ENCODE assay signal across 30 cellular contexts in genomic region chr2:204380141-204380881, GRCh38.
"Had no signal": no experiment of that assay in that cellular context is flagged by ENCODE, and none has a peak within 500 bp of the region (broad histone marks: within the 10 kb centered on the region; RNA-seq: fewer than 3 reads in every experiment).

No MANE protein-coding gene starts in this region.

- H3K4me3 ChIP-seq: coronary artery, esophagus muscularis mucosa, gastrocnemius medialis, heart left ventricle had no signal

- H3K27me3 ChIP-seq: brain microvascular endothelial cell, esophagus muscularis mucosa, foreskin keratinocyte, gastrocnemius medialis, heart left ventricle had no signal

- H3K27ac ChIP-seq: brain microvascular endothelial cell, coronary artery, esophagus muscularis mucosa, foreskin keratinocyte, gastrocnemius medialis, heart left ventricle had no signal

- ATAC-seq: activated CD8-positive, alpha-beta T cell treated with anti-CD3 and anti-CD28 coated beads for 36 hours; activated T-cell treated with anti-CD3 and anti-CD28 coated beads, Interleukin-2, amount 50 U/mL, for 4 hours; activated T-helper 17 cell treated with anti-CD3 and anti-CD28 coated beads, Interleukin-2, amount 50 U/mL, for 72 hours; effector memory CD8-positive, alpha-beta T cell; foreskin keratinocyte; gastrocnemius medialis; heart left ventricle had no signal

- H3K9me3 Mint-ChIP-seq: activated CD4-positive, alpha-beta T cell treated with anti-CD3 and anti-CD28 coated beads, Interleukin-2, amount 10 ng/mL, durations not matched to agents 7 days and 5 days; activated CD8-positive, alpha-beta T cell treated with anti-CD3 and anti-CD28 coated beads for 36 hours; activated T-cell treated with anti-CD3 and anti-CD28 coated beads, Interleukin-2, amount 50 U/mL, for 4 hours had no signal

- H3K36me3 Mint-ChIP-seq: activated naive CD8-positive, alpha-beta T cell had no signal

- H3K4me3 Mint-ChIP-seq: activated CD4-positive, alpha-beta T cell treated with anti-CD3 and anti-CD28 coated beads, Interleukin-2, amount 10 ng/mL, durations not matched to agents 7 days and 5 days; activated CD8-positive, alpha-beta T cell treated with anti-CD3 and anti-CD28 coated beads for 36 hours; activated naive CD8-positive, alpha-beta T cell; activated T-cell treated with anti-CD3 and anti-CD28 coated beads, Interleukin-2, amount 50 U/mL, for 4 hours; activated T-helper 17 cell treated with anti-CD3 and anti-CD28 coated beads, Interleukin-2, amount 50 U/mL, for 72 hours; central memory CD8-positive, alpha-beta T cell; dendritic cell treated with granulocyte-macrophage colony-stimulating factor and Interleukin-4, amounts not matched to agents 40 ng/mL and 50 ng/mL, for 4 days; effector memory CD8-positive, alpha-beta T cell had no signal

- DNase-seq: activated CD4-positive, alpha-beta T cell treated with anti-CD3 and anti-CD28 coated beads for 1 hour; activated CD4-positive, alpha-beta T cell treated with anti-CD3 and anti-CD28 coated beads for 4 hours; activated CD4-positive, alpha-beta T cell treated with anti-CD3 and anti-CD28 coated beads, Interleukin-2, amount 10 ng/mL, durations not matched to agents 7 days and 5 days; activated CD4-positive, alpha-beta T cell treated with anti-CD3 and anti-CD28 coated beads, Interleukin-2, amount 50 U/mL, for 48 hours; activated CD8-positive, alpha-beta memory T cell treated with anti-CD3 and anti-CD28 coated beads for 24 hours; activated CD8-positive, alpha-beta T cell treated with anti-CD3 and anti-CD28 coated beads for 36 hours; activated effector memory CD4-positive, alpha-beta T cell treated with Interleukin-2 at 50 U/mL for 16 hours; activated gamma-delta T cell treated with Interleukin-2 at 50 U/mL for 16 hours; activated naive CD4-positive, alpha-beta T cell treated with anti-CD3 and anti-CD28 coated beads, Interleukin-2, amount 50 U/mL, for 16 hours; activated naive CD4-positive, alpha-beta T cell treated with Interleukin-2 at 50 U/mL for 16 hours; activated T-cell treated with anti-CD3 and anti-CD28 coated beads, Interleukin-2, amount 50 U/mL, for 4 hours; amniotic stem cell; anterior cingulate cortex; brain microvascular endothelial cell; effector CD4-positive, alpha-beta T cell; effector memory CD8-positive, alpha-beta T cell; erythroblast; foreskin keratinocyte; gastrocnemius medialis; glutamatergic neuron; heart left ventricle; T-helper 2 cell had no signal

- H3K36me3 ChIP-seq: brain microvascular endothelial cell, esophagus muscularis mucosa, gastrocnemius medialis, heart left ventricle had no signal

- H3K9me3 ChIP-seq: esophagus muscularis mucosa, gastrocnemius medialis had no signal

- H3K27ac Mint-ChIP-seq: activated CD4-positive, alpha-beta T cell treated with anti-CD3 and anti-CD28 coated beads, Interleukin-2, amount 10 ng/mL, durations not matched to agents 7 days and 5 days; activated CD8-positive, alpha-beta T cell treated with anti-CD3 and anti-CD28 coated beads for 36 hours; activated naive CD8-positive, alpha-beta T cell; activated T-helper 17 cell treated with anti-CD3 and anti-CD28 coated beads, Interleukin-2, amount 50 U/mL, for 72 hours; dendritic cell treated with granulocyte-macrophage colony-stimulating factor and Interleukin-4, amounts not matched to agents 40 ng/mL and 50 ng/mL, for 4 days; effector memory CD8-positive, alpha-beta T cell had no signal

- H3K27me3 Mint-ChIP-seq: dendritic cell treated with granulocyte-macrophage colony-stimulating factor and Interleukin-4, amounts not matched to agents 40 ng/mL and 50 ng/mL, for 4 days; effector memory CD8-positive, alpha-beta T cell had no signal

- H3K4me1 ChIP-seq: esophagus muscularis mucosa, foreskin keratinocyte, gastrocnemius medialis, heart left ventricle had no signal

- H3K4me1 Mint-ChIP-seq: activated CD4-positive, alpha-beta T cell treated with anti-CD3 and anti-CD28 coated beads, Interleukin-2, amount 10 ng/mL, durations not matched to agents 7 days and 5 days; activated T-helper 17 cell treated with anti-CD3 and anti-CD28 coated beads, Interleukin-2, amount 50 U/mL, for 72 hours; central memory CD8-positive, alpha-beta T cell had no signal

- FAIRE-seq: astrocyte, bronchial epithelial cell had no signal
